ENCODE assay signal across 16 cellular contexts in the genomic region with DNA sequence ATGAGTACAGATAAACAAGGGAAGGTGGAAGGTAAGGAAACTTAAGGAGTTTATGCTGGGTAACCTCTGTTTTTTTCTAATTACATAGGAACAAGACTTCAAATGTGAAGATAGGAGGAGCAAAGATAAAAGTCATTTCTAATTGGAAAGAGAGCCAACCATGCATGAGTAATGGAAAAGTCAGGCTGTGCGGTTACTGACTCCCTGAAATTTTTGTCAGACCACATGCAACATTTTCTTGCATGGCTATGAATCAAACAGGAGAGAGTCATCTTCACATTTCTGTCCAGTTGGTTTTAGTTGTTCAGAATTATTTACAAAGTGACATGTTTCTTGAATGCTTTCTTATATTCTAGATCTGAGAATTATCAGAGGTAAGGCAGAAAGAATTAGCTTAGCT.
DNase-seq lines count a peak whose midpoint lies in the region; FAIRE-seq and TF ChIP-seq lines count a peak whose summit lies in the region.
"Had no signal": no experiment of that assay in that cellular context is flagged by ENCODE, and none has a peak within 500 bp of the region (broad histone marks: within the 10 kb centered on the region; RNA-seq: fewer than 3 reads in every experiment).

No MANE protein-coding gene starts in this region.

- BruUV-seq in MCF 10A (replicated peaks; lab: Mats Ljungman, UMichigan): no TSS peak

- no peaks in the 10 kb centered on the region for H3K27me3 ChIP-seq in breast epithelium
- no peaks in the 10 kb centered on the region for H3K27me3 ChIP-seq in adipocyte (replicated peaks; ENCODE audit: control insufficient read depth, insufficient read depth, low read length)
- H3K27me3 ChIP-seq: transverse colon had no signal

- FAIRE-seq in urothelium cell line (lab: Jason Lieb, UNC): no peak
- FAIRE-seq: A549 had no signal

- H3K36me3 ChIP-seq in breast epithelium: no peaks in the 10 kb centered on the region
- H3K36me3 ChIP-seq in adipocyte (ENCODE audit: control insufficient read depth, insufficient read depth, low read length, severe bottlenecking): no peaks in the 10 kb centered on the region
- H3K36me3 ChIP-seq: transverse colon had no signal

- no peaks in the 10 kb centered on the region for H3K36me3 Mint-ChIP-seq in MCF 10A (ENCODE audit: insufficient read depth, unreplicated experiment)

- H3K27ac ChIP-seq in breast epithelium: no peak overlapping the region
- H3K27ac ChIP-seq: A549, transverse colon had no signal

- TF ChIP-seq POLR2A in breast epithelium (IDR thresholded peaks at IDR 0.05): no peak

- H3K9ac ChIP-seq in adipocyte (ENCODE audit: low read length): peak overlapping the region; percentile 36

- no peaks in the 10 kb centered on the region for H3K27me3 Mint-ChIP-seq in MCF 10A (ENCODE audit: insufficient read depth, unreplicated experiment)

- CTCF ChIA-PET in MCF 10A (lab: Yijun Ruan, JAX): no interaction called here

- H3K27ac Mint-ChIP-seq in MCF 10A (ENCODE audit: low read depth, unreplicated experiment): no peak overlapping the region

- POLR2A ChIA-PET in MCF 10A (lab: Yijun Ruan, JAX): no interaction called here

- DNase-seq in MCF 10A (ENCODE audit: unreplicated experiment) (peak; percentile 46), breast epithelium (ENCODE audit: low spot score in 2 of 2) (no peak), adipocyte (ENCODE audit: low read depth) (peak; percentile 78), fibroblast of the conjunctiva (ENCODE audit: low read depth) (peak; percentile 63), urothelium cell line (ENCODE audit: low spot score) (peak; percentile 32), NCI-H524 treated with DMSO at 0.1 percent for 48 hours (lab: John Stamatoyannopoulos, UW) (no peak), HuH-7 (ENCODE audit: low spot score) (no peak)
- no peak for DNase-seq in activated CD8-positive, alpha-beta memory T cell treated with anti-CD3 and anti-CD28 coated beads for 24 hours
- DNase-seq: GOT3; hippocampal formation; MM.1S; NCI-H2171; stimulated activated CD4-positive, alpha-beta T cell treated with anti-CD3 and anti-CD28 coated beads, Interleukin-12 subunit alpha, Interleukin-12 subunit beta, amount 100 ng/mL, for 4 hours; transverse colon had no signal

- no peak overlapping the region for H3K4me3 Mint-ChIP-seq in MCF 10A (ENCODE audit: unreplicated experiment)

- H3K9me3 Mint-ChIP-seq in MCF 10A (ENCODE audit: unreplicated experiment): no peaks in the 10 kb centered on the region

- intact Hi-C loops in MCF 10A (cut with micrococcal nuclease) (no loop called here), breast epithelium (cut with DNase I; ENCODE audit: low total_unique reads) (no loop called here)

- H3K4me3 ChIP-seq in breast epithelium (no peak overlapping the region), adipocyte (ENCODE audit: low read length) (no peak overlapping the region)
- H3K4me3 ChIP-seq: A549, lung, transverse colon had no signal

- peaks cover 11% of the 10 kb centered on the region for H3K4me1 Mint-ChIP-seq in MCF 10A (ENCODE audit: insufficient read depth, unreplicated experiment)

- TF ChIP-seq CTCF in MCF 10A (IDR thresholded peaks at IDR 0.05; ENCODE audit: unreplicated experiment): no peak
- TF ChIP-seq CTCF in breast epithelium (IDR thresholded peaks at IDR 0.05): no peak

- no peaks in the 10 kb centered on the region for H3K9me3 ChIP-seq in breast epithelium
- H3K9me3 ChIP-seq in adipocyte (ENCODE audit: control insufficient read depth, low read length): no peaks in the 10 kb centered on the region
- H3K9me3 ChIP-seq: A549, transverse colon had no signal

- H3K4me1 ChIP-seq in breast epithelium (no peaks in the 10 kb centered on the region), adipocyte (ENCODE audit: control insufficient read depth, insufficient read depth, low read length) (peaks cover 20% of the 10 kb centered on the region)
- H3K4me1 ChIP-seq: A549 had no signal

Comparison
In these comparisons a context has a peak if more than half of its experiments do, and no peak if none do; other contexts are left out.
1. DNase-seq: peak in MCF 10A (single experiment), adipocyte (single experiment), fibroblast of the conjunctiva (single experiment) and urothelium cell line (single experiment); none in breast epithelium (0 of 2), activated CD8-positive, alpha-beta memory T cell treated with anti-CD3 and anti-CD28 coated beads for 24 hours (single experiment), NCI-H524 treated with DMSO at 0.1 percent for 48 hours (single experiment) and HuH-7 (single experiment).